In the genomic region with DNA sequence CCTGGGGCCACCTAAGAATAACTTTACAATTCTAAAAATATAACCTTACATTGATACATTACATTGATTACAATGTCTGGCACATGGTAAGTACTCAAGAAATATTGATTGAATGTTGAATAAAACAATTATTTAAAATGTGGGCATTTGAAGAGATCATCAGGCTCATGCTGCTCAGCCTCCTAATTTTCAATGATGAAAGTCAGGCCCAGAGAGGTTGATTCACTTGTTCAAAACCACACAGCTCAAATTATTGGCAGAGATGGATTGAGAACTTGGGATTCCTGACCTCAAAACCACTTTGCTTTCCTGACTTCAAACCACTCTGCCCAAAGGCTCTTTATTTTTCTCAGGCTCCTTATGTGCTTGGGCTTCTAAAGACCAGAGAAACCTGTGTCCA, we compare ENCODE assay signal across 1 cellular context.
TF ChIP-seq lines count a peak whose summit lies in the region.

No MANE protein-coding gene starts in this region.

TF ChIP-seq in HEK293, 187 proteins besides CTCF, POLR2A, EP300 and RAD21 (continued from another document):
- TF ChIP-seq, protein P1, sequence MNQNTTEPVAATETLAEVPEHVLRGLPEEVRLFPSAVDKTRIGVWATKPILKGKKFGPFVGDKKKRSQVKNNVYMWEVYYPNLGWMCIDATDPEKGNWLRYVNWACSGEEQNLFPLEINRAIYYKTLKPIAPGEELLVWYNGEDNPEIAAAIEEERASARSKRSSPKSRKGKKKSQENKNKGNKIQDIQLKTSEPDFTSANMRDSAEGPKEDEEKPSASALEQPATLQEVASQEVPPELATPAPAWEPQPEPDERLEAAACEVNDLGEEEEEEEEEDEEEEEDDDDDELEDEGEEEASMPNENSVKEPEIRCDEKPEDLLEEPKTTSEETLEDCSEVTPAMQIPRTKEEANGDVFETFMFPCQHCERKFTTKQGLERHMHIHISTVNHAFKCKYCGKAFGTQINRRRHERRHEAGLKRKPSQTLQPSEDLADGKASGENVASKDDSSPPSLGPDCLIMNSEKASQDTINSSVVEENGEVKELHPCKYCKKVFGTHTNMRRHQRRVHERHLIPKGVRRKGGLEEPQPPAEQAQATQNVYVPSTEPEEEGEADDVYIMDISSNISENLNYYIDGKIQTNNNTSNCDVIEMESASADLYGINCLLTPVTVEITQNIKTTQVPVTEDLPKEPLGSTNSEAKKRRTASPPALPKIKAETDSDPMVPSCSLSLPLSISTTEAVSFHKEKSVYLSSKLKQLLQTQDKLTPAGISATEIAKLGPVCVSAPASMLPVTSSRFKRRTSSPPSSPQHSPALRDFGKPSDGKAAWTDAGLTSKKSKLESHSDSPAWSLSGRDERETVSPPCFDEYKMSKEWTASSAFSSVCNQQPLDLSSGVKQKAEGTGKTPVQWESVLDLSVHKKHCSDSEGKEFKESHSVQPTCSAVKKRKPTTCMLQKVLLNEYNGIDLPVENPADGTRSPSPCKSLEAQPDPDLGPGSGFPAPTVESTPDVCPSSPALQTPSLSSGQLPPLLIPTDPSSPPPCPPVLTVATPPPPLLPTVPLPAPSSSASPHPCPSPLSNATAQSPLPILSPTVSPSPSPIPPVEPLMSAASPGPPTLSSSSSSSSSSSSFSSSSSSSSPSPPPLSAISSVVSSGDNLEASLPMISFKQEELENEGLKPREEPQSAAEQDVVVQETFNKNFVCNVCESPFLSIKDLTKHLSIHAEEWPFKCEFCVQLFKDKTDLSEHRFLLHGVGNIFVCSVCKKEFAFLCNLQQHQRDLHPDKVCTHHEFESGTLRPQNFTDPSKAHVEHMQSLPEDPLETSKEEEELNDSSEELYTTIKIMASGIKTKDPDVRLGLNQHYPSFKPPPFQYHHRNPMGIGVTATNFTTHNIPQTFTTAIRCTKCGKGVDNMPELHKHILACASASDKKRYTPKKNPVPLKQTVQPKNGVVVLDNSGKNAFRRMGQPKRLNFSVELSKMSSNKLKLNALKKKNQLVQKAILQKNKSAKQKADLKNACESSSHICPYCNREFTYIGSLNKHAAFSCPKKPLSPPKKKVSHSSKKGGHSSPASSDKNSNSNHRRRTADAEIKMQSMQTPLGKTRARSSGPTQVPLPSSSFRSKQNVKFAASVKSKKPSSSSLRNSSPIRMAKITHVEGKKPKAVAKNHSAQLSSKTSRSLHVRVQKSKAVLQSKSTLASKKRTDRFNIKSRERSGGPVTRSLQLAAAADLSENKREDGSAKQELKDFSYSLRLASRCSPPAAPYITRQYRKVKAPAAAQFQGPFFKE (tag by site-specific recombination; IDR thresholded peaks at IDR 0.05; ENCODE audit: borderline replicate concordance): no peak
